In the genomic region with DNA sequence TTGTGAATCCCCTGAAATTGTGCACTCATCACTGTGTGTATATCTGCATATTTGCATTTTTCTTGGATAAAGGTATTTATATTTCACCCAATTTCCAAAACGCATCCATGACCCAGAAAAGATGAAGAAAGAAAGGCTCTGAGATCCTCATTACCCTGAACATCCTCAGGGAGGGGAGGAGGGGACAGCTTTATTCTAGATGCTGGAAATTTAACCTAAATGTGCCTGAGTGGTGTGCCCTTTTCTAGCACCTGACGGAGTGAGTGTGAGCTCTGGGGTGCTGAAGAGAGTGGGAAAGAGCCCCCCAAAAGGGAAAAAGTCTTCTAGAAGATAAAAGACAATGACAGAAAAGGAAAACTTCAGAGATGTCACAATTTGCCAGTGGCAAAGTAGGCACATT, we compare ENCODE assay signal across 20 cellular contexts. TPM values are rescaled to one million over a fixed set of nuclear protein-coding genes. Genes with fewer than 3 reads are reported as not detected.
"Had no signal": no experiment of that assay in that cellular context is flagged by ENCODE, and none has a peak within 500 bp of the region (broad histone marks: within the 10 kb centered on the region; RNA-seq: fewer than 3 reads in every experiment).

No MANE protein-coding gene starts in this region.

- H3K9ac ChIP-seq: SK-N-SH had no signal

- H3K4me2 ChIP-seq: SK-N-SH had no signal

- H3K36me3 Mint-ChIP-seq: T-cell had no signal

- H3K27ac Mint-ChIP-seq: T-cell had no signal

- H3K27me3 ChIP-seq: MG63 had no signal

- DNase-seq: KBM-7, MG63, NCI-H1092, NCI-H1105 treated with DMSO at 0.1 percent for 48 hours, NCI-H1417 treated with DMSO at 0.1 percent for 48 hours, NCI-H1694 treated with DMSO at 0.1 percent for 48 hours, NCI-H1930, NCI-H2081, NCI-H2107, NCI-H524, NCI-H526 treated with DMSO at 0.1 percent for 48 hours, NCI-H748 treated with DMSO at 0.1 percent for 48 hours, RPMI8226, SHP77, SK-N-SH, SW 1271, T-cell had no signal

- H3K9me3 ChIP-seq: MG63, SK-N-SH had no signal

- H3K4me1 Mint-ChIP-seq: T-cell had no signal

- H3K4me3 ChIP-seq: MG63 had no signal

- ATAC-seq: T-cell had no signal

- H3K4me3 Mint-ChIP-seq: T-cell had no signal

- H3K27me3 Mint-ChIP-seq: T-cell had no signal

- H3K36me3 ChIP-seq: MG63 had no signal

RNA-seq across cellular contexts. Expression of gene CNTNAP5, which starts 20.8 kb away (rescaled TPM):
- total RNA-seq: HT-29, NCI-H460, SK-MEL-5, T-cell had no signal
